In the genomic region with DNA sequence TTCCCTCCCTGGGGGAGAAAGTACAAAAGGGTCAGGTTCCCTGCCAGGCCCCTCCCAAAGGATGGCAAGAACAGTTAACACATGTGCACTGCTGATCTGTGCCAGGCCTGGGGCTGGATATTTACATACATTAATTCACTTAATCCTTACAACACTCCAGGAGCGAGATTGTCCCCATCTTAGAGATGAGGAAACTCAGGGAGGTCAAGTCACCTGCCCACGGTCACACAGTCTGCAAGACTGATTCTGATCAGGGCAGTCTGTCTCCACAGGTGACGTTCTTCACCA, we compare ENCODE assay signal across 1 cellular context.
TF ChIP-seq lines count a peak whose summit lies in the region.

No MANE protein-coding gene starts in this region.

TF ChIP-seq in H1, 55 proteins besides CTCF, POLR2A, EP300 and RAD21:
- TF ChIP-seq TBP (IDR thresholded peaks at IDR 0.05; ENCODE audit: low read depth, low read length), result no peak
- TF ChIP-seq CBX5 (IDR thresholded peaks at IDR 0.05; ENCODE audit: low read depth, low read length), result no peak
- TF ChIP-seq HDAC6 (IDR thresholded peaks at IDR 0.05; ENCODE audit: low read depth, low read length), result no peak
- TF ChIP-seq SP1 (IDR thresholded peaks at IDR 0.05; ENCODE audit: low read depth, low read length), result no peak
- TF ChIP-seq EZH2 (IDR thresholded peaks at IDR 0.05; ENCODE audit: low read depth, low read length, severe bottlenecking), result no peak
- no peak for TF ChIP-seq SAP30 (IDR thresholded peaks at IDR 0.05; ENCODE audit: insufficient read depth, insufficient replicate concordance, low read length)
- no peak for TF ChIP-seq CEBPB (IDR thresholded peaks at IDR 0.05; ENCODE audit: low read depth, low read length)
- TF ChIP-seq SP4 (IDR thresholded peaks at IDR 0.05; ENCODE audit: low read length), result no peak
- TF ChIP-seq BCL11A (IDR thresholded peaks at IDR 0.05; ENCODE audit: low read depth in 2 of 2, low read length in 2 of 2), result no peak
- no peak for TF ChIP-seq NRF1 (IDR thresholded peaks at IDR 0.05; ENCODE audit: low read depth, low read length)
- TF ChIP-seq SRF (IDR thresholded peaks at IDR 0.05; ENCODE audit: low read depth, low read length), result no peak
- no peak for TF ChIP-seq SUZ12 (IDR thresholded peaks at IDR 0.05; ENCODE audit: low read length)
- TF ChIP-seq SIX5 (IDR thresholded peaks at IDR 0.05; ENCODE audit: low read depth, low read length), result no peak
- no peak for TF ChIP-seq FOSL1 (IDR thresholded peaks at IDR 0.05; ENCODE audit: insufficient read depth, low read depth, low read length)
- TF ChIP-seq POU5F1 (IDR thresholded peaks at IDR 0.05; ENCODE audit: low read depth, low read length), result no peak
- no peak for TF ChIP-seq NANOG (IDR thresholded peaks at IDR 0.05; ENCODE audit: insufficient read depth, low read depth, low read length, poor library complexity, severe bottlenecking)
- no peak for TF ChIP-seq TAF1 (IDR thresholded peaks at IDR 0.05; ENCODE audit: low read depth, low read length)
